ENCODE assay signal across 18 cellular contexts in the genomic region with DNA sequence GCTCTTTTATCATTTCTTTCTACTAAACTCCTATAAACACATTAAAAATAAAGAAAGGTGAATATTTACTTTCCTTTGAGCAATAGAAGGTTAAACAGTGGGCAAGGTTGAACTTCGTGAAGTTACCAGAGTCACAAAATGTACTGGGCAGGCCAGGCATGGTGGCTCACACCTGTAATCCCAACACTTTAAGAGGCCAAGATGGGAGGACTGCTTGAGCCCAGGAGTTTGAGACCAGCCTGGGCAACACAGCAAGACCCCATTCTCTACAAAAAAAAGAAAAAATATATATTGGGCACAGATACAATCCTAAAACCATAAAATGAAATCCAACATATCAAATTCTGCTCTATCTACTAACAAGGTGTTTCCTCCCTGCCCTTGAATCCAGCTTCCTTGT.
DNase-seq lines count a peak whose midpoint lies in the region; ATAC-seq and TF ChIP-seq lines count a peak whose summit lies in the region.
"Had no signal": no experiment of that assay in that cellular context is flagged by ENCODE, and none has a peak within 500 bp of the region (broad histone marks: within the 10 kb centered on the region; RNA-seq: fewer than 3 reads in every experiment).

No MANE protein-coding gene starts in this region.

- no peak overlapping the region for H3K4me3 Mint-ChIP-seq in activated T-cell treated with anti-CD3 and anti-CD28 coated beads, Interleukin-2, amount 50 U/mL, for 72 hours
- H3K4me3 Mint-ChIP-seq in activated T-cell treated with anti-CD3 and anti-CD28 coated beads, Interleukin-2, amount 50 U/mL, for 4 hours = no peak overlapping the region
- H3K4me3 Mint-ChIP-seq: dendritic cell treated with granulocyte-macrophage colony-stimulating factor and Interleukin-4, amounts not matched to agents 40 ng/mL and 50 ng/mL, for 4 days; H9; neural progenitor cell had no signal

- no peaks in the 10 kb centered on the region for H3K27me3 Mint-ChIP-seq in activated T-cell treated with anti-CD3 and anti-CD28 coated beads, Interleukin-2, amount 50 U/mL, for 72 hours (ENCODE audit: low read depth)
- no peaks in the 10 kb centered on the region for H3K27me3 Mint-ChIP-seq in activated T-cell treated with anti-CD3 and anti-CD28 coated beads, Interleukin-2, amount 50 U/mL, for 4 hours (ENCODE audit: low read depth)
- H3K27me3 Mint-ChIP-seq: dendritic cell treated with granulocyte-macrophage colony-stimulating factor and Interleukin-4, amounts not matched to agents 40 ng/mL and 50 ng/mL, for 4 days had no signal

- peaks cover 21% of the 10 kb centered on the region for H3K4me1 Mint-ChIP-seq in activated T-cell treated with anti-CD3 and anti-CD28 coated beads, Interleukin-2, amount 50 U/mL, for 72 hours (ENCODE audit: low read depth)
- peaks cover 20% of the 10 kb centered on the region for H3K4me1 Mint-ChIP-seq in activated T-cell treated with anti-CD3 and anti-CD28 coated beads, Interleukin-2, amount 50 U/mL, for 4 hours (ENCODE audit: low read depth)
- H3K4me1 Mint-ChIP-seq: neural progenitor cell had no signal

- TF ChIP-seq CTCF in HEK293 (tag by site-specific recombination; IDR thresholded peaks at IDR 0.05) (no peak), spleen (IDR thresholded peaks at IDR 0.05 in 8 of 11, conservative IDR thresholded peaks at IDR 0.05 in 3 of 11) (no peak)

- WGBS in spleen, 5 donors = 63 to 91% (median 85%) methylated on average over 1 of the region's 1 CpG

- no peaks in the 10 kb centered on the region for H3K9me3 Mint-ChIP-seq in activated T-cell treated with anti-CD3 and anti-CD28 coated beads, Interleukin-2, amount 50 U/mL, for 72 hours
- no peaks in the 10 kb centered on the region for H3K9me3 Mint-ChIP-seq in activated T-cell treated with anti-CD3 and anti-CD28 coated beads, Interleukin-2, amount 50 U/mL, for 4 hours
- no peaks in the 10 kb centered on the region for H3K9me3 Mint-ChIP-seq in activated naive CD4-positive, alpha-beta T cell treated with anti-CD3 and anti-CD28 coated beads, Interleukin-2, amount 50 U/mL, for 72 hours
- H3K9me3 Mint-ChIP-seq: dendritic cell treated with granulocyte-macrophage colony-stimulating factor and Interleukin-4, amounts not matched to agents 40 ng/mL and 50 ng/mL, for 4 days; H9; neural progenitor cell had no signal

- H3K4me1 ChIP-seq in HEK293 (ENCODE audit: control insufficient read depth, insufficient read depth, low read length) (no peaks in the 10 kb centered on the region), spleen (peaks cover 0 to 26% (median 10%) of the 10 kb centered on the region in 6 donors)
- H3K4me1 ChIP-seq: neural progenitor cell had no signal

- no peak for TF ChIP-seq POLR2A in spleen (IDR thresholded peaks at IDR 0.05)

- POLR2A ChIA-PET in HEK293 (lab: Yijun Ruan, JAX) = interaction anchor here (0.5 kb wide), 1 partner anchor 60 kb away, joined by 5 read pairs; no protein-coding TSS in a partner anchor

- intact Hi-C loops in spleen (cut with DNase I; ENCODE audit: low total_unique reads) = no loop called here

- H3K27ac Mint-ChIP-seq in activated T-cell treated with anti-CD3 and anti-CD28 coated beads, Interleukin-2, amount 50 U/mL, for 72 hours = peak overlapping the region; percentile 26
- H3K27ac Mint-ChIP-seq in activated naive CD4-positive, alpha-beta T cell treated with anti-CD3 and anti-CD28 coated beads, Interleukin-2, amount 50 U/mL, for 72 hours = peak overlapping the region; percentile 28 to 73
- H3K27ac Mint-ChIP-seq: dendritic cell treated with granulocyte-macrophage colony-stimulating factor and Interleukin-4, amounts not matched to agents 40 ng/mL and 50 ng/mL, for 4 days; neural progenitor cell had no signal

- no peak for ATAC-seq in activated T-cell treated with anti-CD3 and anti-CD28 coated beads, Interleukin-2, amount 50 U/mL, for 72 hours (replicated peaks in 1 of 2)
- no peak for ATAC-seq in activated T-cell treated with anti-CD3 and anti-CD28 coated beads, Interleukin-2, amount 50 U/mL, for 4 hours
- ATAC-seq in activated naive CD4-positive, alpha-beta T cell treated with anti-CD3 and anti-CD28 coated beads, Interleukin-2, amount 50 U/mL, for 72 hours = no peak
- ATAC-seq in HG03135 (IDR thresholded peaks at IDR 0.05; ENCODE audit: unreplicated experiment) = no peak

- H3K36me3 Mint-ChIP-seq in activated T-cell treated with anti-CD3 and anti-CD28 coated beads, Interleukin-2, amount 50 U/mL, for 72 hours (ENCODE audit: insufficient read depth in 2 of 2) = peaks cover 15 to 19% of the 10 kb centered on the region in 2 donors
- H3K36me3 Mint-ChIP-seq in activated T-cell treated with anti-CD3 and anti-CD28 coated beads, Interleukin-2, amount 50 U/mL, for 4 hours (ENCODE audit: insufficient read depth) = peaks cover 31% of the 10 kb centered on the region
- peaks cover 4 to 15% of the 10 kb centered on the region in 2 donors for H3K36me3 Mint-ChIP-seq in activated naive CD4-positive, alpha-beta T cell treated with anti-CD3 and anti-CD28 coated beads, Interleukin-2, amount 50 U/mL, for 72 hours

- no peak for DNase-seq in activated T-cell treated with anti-CD3 and anti-CD28 coated beads, Interleukin-2, amount 50 U/mL, for 72 hours
- no peak for DNase-seq in activated T-cell treated with anti-CD3 and anti-CD28 coated beads, Interleukin-2, amount 50 U/mL, for 4 hours
- DNase-seq in activated naive CD4-positive, alpha-beta T cell treated with anti-CD3 and anti-CD28 coated beads, Interleukin-2, amount 50 U/mL, for 72 hours (ENCODE audit: low spot score in 2 of 2) = no peak
- DNase-seq in spleen (no peak), NCI-H524 (lab: John Stamatoyannopoulos, UW) (no peak)
- DNase-seq: Calu3; H9; Karpas-422; NCI-H1436; NCI-H345; NCI-H82; right cardiac atrium; stimulated activated CD4-positive, alpha-beta T cell treated with anti-CD3 and anti-CD28 coated beads, Interleukin-2, amount 100 ng/mL, for 48 hours; trophoblast cell had no signal

- CTCF ChIA-PET in HEK293 (lab: Yijun Ruan, JAX) = interaction anchor here (0.7 to 1.4 kb wide), 3 partner anchors 9 to 29 kb away, joined by 3 to 10 read pairs (median 4); no protein-coding TSS in a partner anchor

- H3K4me3 ChIP-seq in HEK293 (ENCODE audit: low read depth, low read length) (no peak overlapping the region), spleen (no peak overlapping the region)
- H3K4me3 ChIP-seq: neural progenitor cell had no signal

- peaks cover 19 to 54% of the 10 kb centered on the region in 2 experiments for H3K36me3 ChIP-seq in HEK293 (ENCODE audit: control insufficient read depth in 2 of 2, insufficient read depth in 1 of 2, low read length in 2 of 2)
- H3K36me3 ChIP-seq in spleen = peaks cover 6 to 100% (median 72%) of the 10 kb centered on the region in 6 donors
- H3K36me3 ChIP-seq: neural progenitor cell had no signal

- H3K27ac ChIP-seq in HEK293 (ENCODE audit: extremely low read depth, low read depth, low read length) (no peak overlapping the region), spleen (peak overlapping the region; percentile 27 to 80 (median 66))
- H3K27ac ChIP-seq: neural progenitor cell had no signal

- H3K27me3 ChIP-seq in spleen (replicated peaks in 1 of 7) = no peaks in the 10 kb centered on the region
- H3K27me3 ChIP-seq: neural progenitor cell had no signal

- no peaks in the 10 kb centered on the region for H3K9me3 ChIP-seq in HEK293 (ENCODE audit: control insufficient read depth, insufficient read depth, low read depth, low read length)
- H3K9me3 ChIP-seq in spleen = no peaks in the 10 kb centered on the region

TF ChIP-seq in HEK293, 187 proteins besides CTCF, POLR2A, EP300 and RAD21:
- TF ChIP-seq, protein P1, sequence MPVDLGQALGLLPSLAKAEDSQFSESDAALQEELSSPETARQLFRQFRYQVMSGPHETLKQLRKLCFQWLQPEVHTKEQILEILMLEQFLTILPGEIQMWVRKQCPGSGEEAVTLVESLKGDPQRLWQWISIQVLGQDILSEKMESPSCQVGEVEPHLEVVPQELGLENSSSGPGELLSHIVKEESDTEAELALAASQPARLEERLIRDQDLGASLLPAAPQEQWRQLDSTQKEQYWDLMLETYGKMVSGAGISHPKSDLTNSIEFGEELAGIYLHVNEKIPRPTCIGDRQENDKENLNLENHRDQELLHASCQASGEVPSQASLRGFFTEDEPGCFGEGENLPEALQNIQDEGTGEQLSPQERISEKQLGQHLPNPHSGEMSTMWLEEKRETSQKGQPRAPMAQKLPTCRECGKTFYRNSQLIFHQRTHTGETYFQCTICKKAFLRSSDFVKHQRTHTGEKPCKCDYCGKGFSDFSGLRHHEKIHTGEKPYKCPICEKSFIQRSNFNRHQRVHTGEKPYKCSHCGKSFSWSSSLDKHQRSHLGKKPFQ (tag by site-specific recombination; IDR thresholded peaks at IDR 0.05) = no peak
- TF ChIP-seq ZNF121 (tag by site-specific recombination; IDR thresholded peaks at IDR 0.05) (peak; percentile 78), ZNF354C (tag by site-specific recombination; IDR thresholded peaks at IDR 0.05; ENCODE audit: borderline replicate concordance, low read depth) (no peak), ZNF600 (tag by site-specific recombination; IDR thresholded peaks at IDR 0.05) (no peak)
TF ChIP-seq in HEK293: peak in this region for 1.
